ENCODE assay signal across 28 cellular contexts in genomic region chr1:159483501-159483900, GRCh38.
"Had no signal": no experiment of that assay in that cellular context is flagged by ENCODE, and none has a peak within 500 bp of the region (broad histone marks: within the 10 kb centered on the region; RNA-seq: fewer than 3 reads in every experiment).

No MANE protein-coding gene starts in this region.

- H3K4me3 ChIP-seq: gastroesophageal sphincter, heart right ventricle, hepatocyte had no signal

- DNase-seq: activated B cell treated with CpG ODN at 0.5 μM for 24 hours; activated CD4-positive, alpha-beta memory T cell treated with anti-CD3 and anti-CD28 coated beads for 36 hours; activated CD4-positive, alpha-beta T cell treated with anti-CD3 and anti-CD28 coated beads for 36 hours; activated CD4-positive, alpha-beta T cell treated with anti-CD3 and anti-CD28 coated beads, Interleukin-2, amount 10 ng/mL, durations not matched to agents 24 days and 14 days; activated CD8-positive, alpha-beta memory T cell treated with anti-CD3 and anti-CD28 coated beads, Interleukin-2, amount 10 ng/mL, durations not matched to agents 7 days and 5 days; activated CD8-positive, alpha-beta memory T cell treated with anti-CD3 and anti-CD28 coated beads, Interleukin-2, amount 50 U/mL, for 4 hours; activated CD8-positive, alpha-beta T cell treated with anti-CD3 and anti-CD28 coated beads, Interleukin-2, amount 10 ng/mL, durations not matched to agents 7 days and 5 days; activated effector memory CD4-positive, alpha-beta T cell treated with anti-CD3 and anti-CD28 coated beads, Interleukin-2, amount 50 U/mL, for 16 hours; activated naive CD4-positive, alpha-beta T cell treated with anti-CD3 and anti-CD28 coated beads, Interleukin-2, amount 10 ng/mL, durations not matched to agents 7 days and 5 days; activated naive CD8-positive, alpha-beta T cell treated with anti-CD3 and anti-CD28 coated beads, Interleukin-2, amount 10 ng/mL, durations not matched to agents 7 days and 5 days; activated T-cell treated with anti-CD3 and anti-CD28 coated beads, Interleukin-2, amount 50 U/mL, for 1 hour; activated T-cell treated with anti-CD3 and anti-CD28 coated beads, Interleukin-2, amount 50 U/mL, for 48 hours; amniotic stem cell; anterior cingulate cortex; brain microvascular endothelial cell; caudate nucleus; cortex of kidney; dermis blood vessel endothelial cell; effector CD4-positive, alpha-beta T cell; effector memory CD8-positive, alpha-beta T cell; foreskin melanocyte; heart right ventricle; T-helper 1 cell; T-helper 17 cell; T1000; WERI-Rb-1 had no signal
